18 cellular contexts compared by ENCODE assay signal in genomic region chr21:41387824-41388223, GRCh38. TPM values are rescaled to one million over a fixed set of nuclear protein-coding genes. Genes with fewer than 3 reads are reported as not detected.
"Had no signal": no experiment of that assay in that cellular context is flagged by ENCODE, and none has a peak within 500 bp of the region (broad histone marks: within the 10 kb centered on the region; RNA-seq: fewer than 3 reads in every experiment).

No MANE protein-coding gene starts in this region.

- ATAC-seq: activated T-cell treated with anti-CD3 and anti-CD28 coated beads, Interleukin-2, amount 50 U/mL, for 72 hours; mucosa of descending colon had no signal

- H3K27me3 Mint-ChIP-seq: naive B cell; stimulated activated naive CD8-positive, alpha-beta T cell treated with anti-CD3 and anti-CD28 coated beads, Interleukin-15, Interleukin-2, amounts not matched to agents 100 ng/mL and 50 ng/mL, for 24 hours; type B pancreatic cell had no signal

- H3K27ac Mint-ChIP-seq: activated T-cell treated with anti-CD3 and anti-CD28 coated beads, Interleukin-2, amount 50 U/mL, for 72 hours; stimulated activated naive CD8-positive, alpha-beta T cell treated with anti-CD3 and anti-CD28 coated beads, Interleukin-15, Interleukin-2, amounts not matched to agents 100 ng/mL and 50 ng/mL, for 24 hours; type B pancreatic cell had no signal

- H3K4me3 Mint-ChIP-seq: activated T-cell treated with anti-CD3 and anti-CD28 coated beads, Interleukin-2, amount 50 U/mL, for 72 hours; immature natural killer cell; naive B cell; stimulated activated naive CD8-positive, alpha-beta T cell treated with anti-CD3 and anti-CD28 coated beads, Interleukin-15, Interleukin-2, amounts not matched to agents 100 ng/mL and 50 ng/mL, for 24 hours; type B pancreatic cell had no signal

- H3K27ac ChIP-seq: heart right ventricle, parathyroid adenoma, WERI-Rb-1 had no signal

- H3K9me3 Mint-ChIP-seq: activated T-cell treated with anti-CD3 and anti-CD28 coated beads, Interleukin-2, amount 50 U/mL, for 72 hours; immature natural killer cell; stimulated activated naive CD8-positive, alpha-beta T cell treated with anti-CD3 and anti-CD28 coated beads, Interleukin-15, Interleukin-2, amounts not matched to agents 100 ng/mL and 50 ng/mL, for 24 hours had no signal

- H3K4me1 Mint-ChIP-seq: immature natural killer cell had no signal

- H3K4me3 ChIP-seq: heart right ventricle, mucosa of descending colon had no signal

- H3K36me3 ChIP-seq: WERI-Rb-1 had no signal

- H3K9me3 ChIP-seq: heart right ventricle, mucosa of descending colon had no signal

- DNase-seq: activated CD4-positive, alpha-beta T cell treated with anti-CD3 and anti-CD28 coated beads, Interleukin-2, amount 50 U/mL, for 4 hours; activated gamma-delta T cell treated with Interleukin-2 at 50 U/mL for 16 hours; activated T-cell treated with anti-CD3 and anti-CD28 coated beads, Interleukin-2, amount 50 U/mL, for 72 hours; anterior cingulate cortex; cerebellar nuclear complex; cortex of kidney; heart right ventricle; immature natural killer cell; kidney glomerular epithelial cell; left ventricle myocardium superior; mucosa of descending colon; naive B cell; stimulated activated CD4-positive, alpha-beta T cell treated with anti-CD3 and anti-CD28 coated beads, Interleukin-2, amount 100 ng/mL, for 24 hours; WERI-Rb-1 had no signal

- H3K36me3 Mint-ChIP-seq: type B pancreatic cell had no signal

- H3K4me1 ChIP-seq: heart right ventricle, parathyroid adenoma had no signal

RNA-seq across cellular contexts. Expression of gene MX2, which starts 26.0 kb away (rescaled TPM):
- total RNA-seq: SK-MEL-5 had no signal
